22 cellular contexts compared by ENCODE assay signal in genomic region chr5:87755378-87755777, GRCh38.
"Had no signal": no experiment of that assay in that cellular context is flagged by ENCODE, and none has a peak within 500 bp of the region (broad histone marks: within the 10 kb centered on the region; RNA-seq: fewer than 3 reads in every experiment).

No MANE protein-coding gene starts in this region.

- ATAC-seq: activated T-cell treated with anti-CD3 and anti-CD28 coated beads, Interleukin-2, amount 50 U/mL, for 72 hours; foreskin keratinocyte; sciatic nerve; stimulated activated naive B cell treated with anti-CD40 and anti-IgM and Interleukin-4, amounts not matched to agents 10 μg/mL and 1 μg/mL and 100 μg/mL, for 72 hours had no signal

- H3K27ac ChIP-seq: foreskin keratinocyte, transverse colon had no signal

- H3K27me3 ChIP-seq: foreskin keratinocyte, transverse colon had no signal

- H3K4me1 ChIP-seq: foreskin keratinocyte, transverse colon had no signal

- H3K36me3 ChIP-seq: transverse colon had no signal

- H3K4me3 ChIP-seq: transverse colon had no signal

- DNase-seq: activated CD4-positive, alpha-beta T cell treated with anti-CD3 and anti-CD28 coated beads for 4 hours; activated CD4-positive, alpha-beta T cell treated with anti-CD3 and anti-CD28 coated beads, Interleukin-2, amount 50 U/mL, for 48 hours; activated CD4-positive, CD25-positive, alpha-beta regulatory T cell; activated effector memory CD4-positive, alpha-beta T cell treated with Interleukin-2 at 50 U/mL for 16 hours; activated naive CD4-positive, alpha-beta T cell treated with anti-CD3 and anti-CD28 coated beads for 36 hours; activated naive CD8-positive, alpha-beta T cell treated with anti-CD3 and anti-CD28 coated beads, Interleukin-2, amount 10 ng/mL, durations not matched to agents 7 days and 5 days; activated T-cell treated with anti-CD3 and anti-CD28 coated beads, Interleukin-2, amount 50 U/mL, for 72 hours; amniotic stem cell; cortex of kidney; erythroblast; foreskin keratinocyte; nephron progenitor cell; occipital lobe; posterior cingulate gyrus; small intestine; stimulated activated CD4-positive, alpha-beta T cell treated with anti-CD3 and anti-CD28 coated beads, Interleukin-15, amount 100 ng/mL, for 24 hours; stimulated activated CD4-positive, alpha-beta T cell treated with anti-CD3 and anti-CD28 coated beads, Interleukin-2, amount 100 ng/mL, for 48 hours; stimulated activated CD8-positive, alpha-beta memory T cell treated with anti-CD3 and anti-CD28 coated beads, Interleukin-4, amount 100 ng/mL, for 48 hours; stimulated activated naive B cell treated with anti-CD40 and anti-IgM and Interleukin-4, amounts not matched to agents 10 μg/mL and 1 μg/mL and 100 μg/mL, for 72 hours; T1000; transverse colon had no signal

- H3K9me3 ChIP-seq: transverse colon had no signal
